Comparison of ENCODE assay signal across 8 cellular contexts in the genomic region with DNA sequence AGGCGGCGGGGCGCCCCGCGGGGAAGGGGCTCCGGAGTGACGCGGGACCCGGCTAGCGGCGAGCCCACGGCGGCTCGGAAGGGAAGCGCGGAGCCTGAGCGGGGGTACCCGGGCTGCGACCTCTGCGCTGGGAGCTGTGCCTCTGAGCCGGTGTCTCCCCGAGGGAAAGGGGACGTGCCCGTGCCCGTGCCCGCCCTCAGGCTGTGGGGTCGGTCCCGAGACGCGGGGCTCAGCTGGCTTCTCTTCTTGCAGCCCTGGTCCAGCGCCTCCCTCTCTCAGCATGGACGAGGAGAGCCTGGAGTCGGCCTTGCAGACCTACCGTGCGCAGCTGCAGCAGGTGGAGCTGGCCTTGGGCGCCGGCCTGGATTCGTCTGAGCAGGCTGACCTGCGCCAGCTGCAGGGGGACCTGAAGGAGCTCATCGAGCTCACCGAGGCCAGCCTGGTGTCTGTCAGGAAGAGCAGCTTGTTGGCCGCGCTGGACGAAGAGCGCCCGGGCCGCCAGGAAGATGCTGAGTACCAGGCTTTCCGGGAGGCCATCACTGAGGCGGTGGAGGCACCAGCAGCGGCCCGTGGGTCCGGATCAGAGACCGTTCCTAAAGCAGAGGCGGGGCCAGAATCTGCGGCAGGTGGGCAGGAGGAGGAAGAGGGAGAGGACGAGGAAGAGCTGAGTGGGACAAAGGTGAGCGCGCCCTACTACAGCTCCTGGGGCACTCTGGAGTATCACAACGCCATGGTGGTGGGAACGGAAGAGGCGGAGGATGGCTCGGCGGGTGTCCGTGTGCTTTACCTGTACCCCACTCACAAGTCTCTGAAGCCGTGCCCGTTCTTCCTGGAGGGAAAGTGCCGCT. TPM values are rescaled to one million over a fixed set of nuclear protein-coding genes. Genes with fewer than 3 reads are reported as not detected.
DNase-seq lines count a peak whose midpoint lies in the region; ATAC-seq and TF ChIP-seq lines count a peak whose summit lies in the region.

No MANE protein-coding gene starts in this region.

- no peaks in the 10 kb centered on the region for H3K27me3 Mint-ChIP-seq in nephron progenitor cell (ENCODE audit: low read depth, poor library complexity)

- H3K36me3 Mint-ChIP-seq in nephron progenitor cell (ENCODE audit: low read depth) = peaks cover 50% of the 10 kb centered on the region

- DNase-seq in GM10248 (ENCODE audit: extremely low spot score) = peak; percentile 30
- peak; percentile 56 for DNase-seq in SW480 (ENCODE audit: low spot score)
- DNase-seq in esophagus squamous epithelium (lab: John Stamatoyannopoulos, UW) = no peak
- no peak for DNase-seq in nephron progenitor cell
- DNase-seq in GF-D8 (lab: John Stamatoyannopoulos, UW) = no peak
- no peak for DNase-seq in mucosa of gallbladder (ENCODE audit: low spot score)

- H3K4me3 ChIP-seq in esophagus squamous epithelium = peak overlapping the region; percentile 66 to 98 (median 88)

- H3K36me3 ChIP-seq in esophagus squamous epithelium = peaks cover 10 to 77% (median 29%) of the 10 kb centered on the region in 3 donors

- no peak for TF ChIP-seq POLR2A in esophagus squamous epithelium (IDR thresholded peaks at IDR 0.05)

- peak overlapping the region; percentile 87 for H3K4me3 Mint-ChIP-seq in nephron progenitor cell

- POLR2A ChIA-PET in GM10248 (lab: Yijun Ruan, JAX) = interaction anchor here (0.5 to 1.2 kb wide), 3 partner anchors 31 to 352 kb away, joined by 3 to 4 read pairs (median 3); a partner anchor contains a TSS

- H3K9me3 ChIP-seq in esophagus squamous epithelium = no peaks in the 10 kb centered on the region

- ATAC-seq in HG02571 (IDR thresholded peaks at IDR 0.05; ENCODE audit: unreplicated experiment) (peak; percentile 8), HG03378 (IDR thresholded peaks at IDR 0.05; ENCODE audit: unreplicated experiment) (no peak)

- CTCF ChIA-PET in GM10248 (lab: Yijun Ruan, JAX) = interaction anchor here (0.9 to 4.2 kb wide), 16 partner anchors 9 to 272 kb away, joined by 3 to 21 read pairs (median 5); a partner anchor contains a TSS

- peaks cover 23% of the 10 kb centered on the region for H3K4me1 Mint-ChIP-seq in nephron progenitor cell

- H3K9me3 Mint-ChIP-seq in nephron progenitor cell = peaks cover 27% of the 10 kb centered on the region

- intact Hi-C loops in esophagus squamous epithelium (cut with DNase I) = no loop called here

- WGBS in esophagus squamous epithelium, 2 donors = 50 to 66% methylated on average over 21 to 26 of the region's 67 CpGs

- peak overlapping the region; percentile 91 to 98 (median 94) for H3K27ac ChIP-seq in esophagus squamous epithelium

- peaks cover 22 to 43% (median 23%) of the 10 kb centered on the region in 3 donors for H3K4me1 ChIP-seq in esophagus squamous epithelium

- TF ChIP-seq CTCF in GM10248 (IDR thresholded peaks at IDR 0.05; ENCODE audit: control extremely low read depth, extremely low read depth, low read depth, missing control alignments) (no peak), esophagus squamous epithelium (IDR thresholded peaks at IDR 0.05) (no peak), nephron progenitor cell (IDR thresholded peaks at IDR 0.05) (no peak)

- no peaks in the 10 kb centered on the region for H3K27me3 ChIP-seq in esophagus squamous epithelium

- peak overlapping the region; percentile 77 for H3K27ac Mint-ChIP-seq in nephron progenitor cell

RNA-seq across cellular contexts. Expression of a gene that starts 0.7 kb away (rescaled TPM):
- total RNA-seq in esophagus squamous epithelium (10 to 100 TPM; 25.4 to 31.9 (median 28.3) TPM), mucosa of gallbladder (34.7 TPM)

RNA-seq across cellular contexts. Expression of a gene that starts 0.7 kb away (rescaled TPM):
- total RNA-seq in esophagus squamous epithelium = 10 to 100 TPM; 30.4 to 45.5 (median 37.0) TPM
- total RNA-seq in mucosa of gallbladder = 52.2 TPM

RNA-seq across cellular contexts. Expression of a gene that starts 12.1 kb away (rescaled TPM):
- 10 to 100 TPM in 3 of 4 donors, 1 to 10 TPM in 1; 2.5 to 15.2 (median 10.6) TPM for total RNA-seq in esophagus squamous epithelium
- total RNA-seq in mucosa of gallbladder = 3.2 TPM

RNA-seq across cellular contexts. Expression of a gene that starts 27.9 kb away (rescaled TPM):
- total RNA-seq in esophagus squamous epithelium (10 to 100 TPM; 10.9 to 22.3 (median 14.4) TPM), mucosa of gallbladder (14.8 TPM)

RNA-seq across cellular contexts. Expression of a gene that starts 31.1 kb away (rescaled TPM):
- 10 to 100 TPM; 37.0 to 55.5 (median 50.2) TPM for total RNA-seq in esophagus squamous epithelium
- 93.6 TPM for total RNA-seq in mucosa of gallbladder

Comparison
In these comparisons a context has a peak if more than half of its experiments do, and no peak if none do; other contexts are left out.
1. DNase-seq: peak in GM10248 (single experiment) and SW480 (single experiment); none in esophagus squamous epithelium (single experiment), nephron progenitor cell (single experiment), GF-D8 (single experiment) and mucosa of gallbladder (single experiment).